In the genomic region with DNA sequence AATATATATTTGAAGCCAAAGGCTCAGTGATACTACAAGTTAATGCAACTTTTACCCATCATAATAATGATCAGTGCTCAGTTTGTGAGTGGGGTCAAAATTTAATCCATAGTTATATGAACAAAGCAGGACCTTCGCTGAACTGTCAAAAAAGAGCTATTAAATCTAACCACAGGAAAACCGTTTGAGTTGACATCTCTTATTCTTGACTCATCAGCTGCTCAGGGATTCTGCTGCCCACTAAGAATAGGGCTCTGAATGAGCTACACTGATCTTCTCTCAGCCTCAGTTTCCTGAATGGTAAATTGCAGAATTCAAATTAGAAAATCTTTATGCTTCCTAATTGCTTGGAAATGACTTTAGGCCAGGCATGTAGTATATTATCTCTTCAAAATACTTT, we compare ENCODE assay signal across 20 cellular contexts.
"Had no signal": no experiment of that assay in that cellular context is flagged by ENCODE, and none has a peak within 500 bp of the region (broad histone marks: within the 10 kb centered on the region; RNA-seq: fewer than 3 reads in every experiment).

No MANE protein-coding gene starts in this region.

- H3K4me3 ChIP-seq: dorsolateral prefrontal cortex, left lung, sigmoid colon, thyroid gland had no signal

- H3K27ac ChIP-seq: dorsolateral prefrontal cortex, epithelial cell of prostate, left lung, neutrophil, sigmoid colon, VCaP had no signal

- H3K27me3 ChIP-seq: dorsolateral prefrontal cortex, left lung, sigmoid colon, thyroid gland had no signal

- H3K36me3 ChIP-seq: neutrophil had no signal

- FAIRE-seq: kidney had no signal

- H3K9me3 ChIP-seq: left lung, neutrophil, sigmoid colon, thyroid gland had no signal

- DNase-seq: activated CD4-positive, alpha-beta T cell treated with anti-CD3 and anti-CD28 coated beads for 1 hour; activated CD8-positive, alpha-beta memory T cell treated with anti-CD3 and anti-CD28 coated beads for 24 hours; activated naive CD4-positive, alpha-beta T cell; activated naive CD8-positive, alpha-beta T cell treated with anti-CD3 and anti-CD28 coated beads for 36 hours; amniotic stem cell; dorsolateral prefrontal cortex; foreskin fibroblast; glutamatergic neuron; hypothalamus; kidney; left lung; sigmoid colon; stimulated activated CD4-positive, alpha-beta T cell treated with anti-CD3 and anti-CD28 coated beads, Interleukin-2, amount 100 ng/mL, for 24 hours; stimulated activated naive CD4-positive, alpha-beta T cell treated with Interleukin-2 at 50 U/mL for 16 hours; T-helper 1 cell; T1000; thyroid gland had no signal
